Comparison of ENCODE assay signal across 18 cellular contexts in the genomic region with DNA sequence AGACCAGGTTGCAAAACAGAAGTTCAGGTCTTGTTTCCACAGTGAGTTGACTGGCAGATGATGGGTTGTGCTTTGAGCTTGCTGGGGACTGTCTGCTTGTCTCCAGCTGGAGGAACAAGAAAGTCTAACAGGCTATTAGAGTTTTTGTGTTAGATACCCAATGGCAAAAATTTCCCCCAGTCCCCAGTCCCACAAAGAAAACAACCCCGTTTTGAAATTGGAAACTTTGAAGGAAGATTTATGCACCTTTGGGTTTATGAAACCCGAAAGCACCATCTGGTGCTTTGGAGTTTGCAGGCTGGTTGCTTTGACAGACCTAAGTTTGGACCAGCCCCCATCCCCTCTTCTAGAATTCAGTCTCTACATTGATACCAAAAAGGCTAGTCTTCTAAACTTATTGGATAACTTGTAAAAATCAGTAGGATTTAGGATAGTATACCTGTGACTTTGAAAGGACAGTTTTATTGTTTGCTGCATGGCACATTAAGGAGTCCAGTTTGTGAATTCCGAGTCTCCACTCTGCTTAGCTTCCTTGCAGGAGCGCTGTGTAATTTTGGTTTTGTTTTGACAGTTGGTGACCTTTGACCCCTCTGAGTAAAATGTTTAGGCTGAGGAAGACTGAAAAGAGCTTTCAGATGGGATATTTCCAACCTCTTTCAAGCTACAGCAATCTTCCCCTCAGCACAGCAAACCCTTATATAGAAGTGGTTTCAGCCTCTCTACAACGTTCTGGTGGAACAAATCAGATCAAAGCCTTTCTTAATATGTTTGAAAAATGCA. TPM values are rescaled to one million over a fixed set of nuclear protein-coding genes. Genes with fewer than 3 reads are reported as not detected.
DNase-seq lines count a peak whose midpoint lies in the region; ATAC-seq and TF ChIP-seq lines count a peak whose summit lies in the region.
"Had no signal": no experiment of that assay in that cellular context is flagged by ENCODE, and none has a peak within 500 bp of the region (broad histone marks: within the 10 kb centered on the region; RNA-seq: fewer than 3 reads in every experiment).

No MANE protein-coding gene starts in this region.

- no peak overlapping the region for H2BK5ac ChIP-seq in mesenchymal stem cell (ENCODE audit: low read depth, low read length, poor library complexity, severe bottlenecking)

- H3K27ac ChIP-seq in mesenchymal stem cell (ENCODE audit: low read length, poor library complexity, severe bottlenecking) (no peak overlapping the region), WERI-Rb-1 (no peak overlapping the region)
- H3K27ac ChIP-seq: body of pancreas, prostate gland had no signal

- H4K8ac ChIP-seq in mesenchymal stem cell (ENCODE audit: low read length): no peak overlapping the region

- no peak overlapping the region for H3K4ac ChIP-seq in mesenchymal stem cell (ENCODE audit: low read depth in 1 of 2, low read length in 2 of 2)

- H2BK120ac ChIP-seq in mesenchymal stem cell (ENCODE audit: low read depth, low read length): no peak overlapping the region

- no peak overlapping the region for H3K14ac ChIP-seq in mesenchymal stem cell (ENCODE audit: low read length in 2 of 2)

- H2BK15ac ChIP-seq in mesenchymal stem cell (ENCODE audit: low read depth, poor library complexity, severe bottlenecking): no peak overlapping the region

- peak; percentile 50 for ATAC-seq in GM21360 (IDR thresholded peaks at IDR 0.05; ENCODE audit: unreplicated experiment)
- ATAC-seq: body of pancreas; left lobe of liver; stimulated activated naive CD8-positive, alpha-beta T cell treated with anti-CD3 and anti-CD28 coated beads, Interleukin-15, Interleukin-2, amounts not matched to agents 100 U/mL and 50 U/mL, for 24 hours; T-helper 17 cell had no signal

- H3K79me1 ChIP-seq in mesenchymal stem cell (replicated peaks; ENCODE audit: low read length, poor library complexity, severe bottlenecking): no peaks in the 10 kb centered on the region

- H3K4me2 ChIP-seq in mesenchymal stem cell (ENCODE audit: low read length, poor library complexity, severe bottlenecking): no peak overlapping the region

- H3K9ac ChIP-seq in mesenchymal stem cell (ENCODE audit: low read length): no peak overlapping the region

- no peak overlapping the region for H2BK12ac ChIP-seq in mesenchymal stem cell (ENCODE audit: low read length in 2 of 2)

- peaks cover 2% of the 10 kb centered on the region for H3K4me1 ChIP-seq in mesenchymal stem cell (ENCODE audit: control insufficient read depth, insufficient read depth, low read depth, low read length)
- H3K4me1 ChIP-seq: body of pancreas, prostate gland had no signal

- no peak overlapping the region for H2AFZ ChIP-seq in mesenchymal stem cell (ENCODE audit: low read depth, low read length)

- H3K27me3 ChIP-seq in mesenchymal stem cell (ENCODE audit: control insufficient read depth in 1 of 2, insufficient read depth in 1 of 2, low read length in 2 of 2) (no peaks in the 10 kb centered on the region), WERI-Rb-1 (ENCODE audit: insufficient read depth, low read depth, severe bottlenecking) (no peaks in the 10 kb centered on the region)
- H3K27me3 ChIP-seq: body of pancreas had no signal

- no peak for TF ChIP-seq CTCF in WERI-Rb-1 (IDR thresholded peaks at IDR 0.05; ENCODE audit: low read depth, low read length)

- H3K18ac ChIP-seq in mesenchymal stem cell (ENCODE audit: low read depth in 1 of 2, low read length in 2 of 2): no peak overlapping the region

- H3K36me3 ChIP-seq in mesenchymal stem cell (ENCODE audit: control insufficient read depth in 1 of 2, insufficient read depth in 2 of 2, low read depth in 1 of 2, low read length in 2 of 2) (no peaks in the 10 kb centered on the region), WERI-Rb-1 (no peaks in the 10 kb centered on the region)
- H3K36me3 ChIP-seq: prostate gland had no signal

- H2AK5ac ChIP-seq in mesenchymal stem cell (ENCODE audit: low read length, severe bottlenecking): no peak overlapping the region

- peak; percentile 24 for DNase-seq in ELF-1 (ENCODE audit: low read depth, low spot score)
- DNase-seq in NCI-H69 (lab: John Stamatoyannopoulos, UW): peak; percentile 69
- DNase-seq in mesenchymal stem cell: peak; percentile 75
- no peak for DNase-seq in mesenteric fat pad (ENCODE audit: low spot score)
- DNase-seq in germinal center (ENCODE audit: low spot score): no peak
- no peak for DNase-seq in WERI-Rb-1
- DNase-seq in AG08396 (ENCODE audit: low spot score): no peak
- DNase-seq: activated CD4-positive, alpha-beta T cell treated with anti-CD3 and anti-CD28 coated beads for 1 hour; activated naive CD4-positive, alpha-beta T cell; body of pancreas; naive B cell; NCI-H1092; Right ventricle myocardium superior; stimulated activated naive CD8-positive, alpha-beta T cell treated with anti-CD3 and anti-CD28 coated beads, Interleukin-15, Interleukin-2, amounts not matched to agents 100 U/mL and 50 U/mL, for 24 hours; T-helper 17 cell had no signal

- no peak overlapping the region for H4K91ac ChIP-seq in mesenchymal stem cell (ENCODE audit: low read length)

- no peak overlapping the region for H3K23ac ChIP-seq in mesenchymal stem cell (ENCODE audit: low read length in 2 of 2)

- 34% methylated on average over 3 of the region's 5 CpGs for WGBS in mesenchymal stem cell

- H3K4me3 ChIP-seq in mesenchymal stem cell (ENCODE audit: insufficient read depth in 1 of 2, low read depth in 1 of 2, low read length in 2 of 2) (no peak overlapping the region), WERI-Rb-1 (ENCODE audit: low read depth, low read length) (no peak overlapping the region)
- H3K4me3 ChIP-seq: body of pancreas, prostate gland had no signal

- no peaks in the 10 kb centered on the region for H3K9me3 ChIP-seq in mesenchymal stem cell (ENCODE audit: control insufficient read depth, low read length)
- H3K9me3 ChIP-seq in WERI-Rb-1 (ENCODE audit: severe bottlenecking): peaks cover 14% of the 10 kb centered on the region
- H3K9me3 ChIP-seq: body of pancreas, prostate gland had no signal

RNA-seq across cellular contexts. Expression of gene PRL, which starts 25.5 kb away (rescaled TPM):
- polyA plus RNA-seq in mesenchymal stem cell (2013, experiment 1 of 2): not detected
- not detected for polyA plus RNA-seq in mesenchymal stem cell (2013, experiment 2 of 2)
- total RNA-seq in mesenteric fat pad: 0.58 TPM
- total RNA-seq: body of pancreas, left lobe of liver, prostate gland, Right ventricle myocardium superior, T-helper 17 cell had no signal

Comparison
In these comparisons a context has a peak if more than half of its experiments do, and no peak if none do; other contexts are left out.
1. DNase-seq: peak in ELF-1 (single experiment), NCI-H69 (single experiment) and mesenchymal stem cell (single experiment); none in mesenteric fat pad (single experiment), germinal center (single experiment), WERI-Rb-1 (single experiment) and AG08396 (single experiment).